ENCODE assay signal across 9 cellular contexts in genomic region chr12:321606-322326, GRCh38. TPM values are rescaled to one million over a fixed set of nuclear protein-coding genes. Genes with fewer than 3 reads are reported as not detected.
A peak's percentile ranks its signal among the peaks of the same experiment; 100 is the strongest.
DNase-seq lines count a peak whose midpoint lies in the region; ATAC-seq lines count a peak whose summit lies in the region.
"Had no signal": no experiment of that assay in that cellular context is flagged by ENCODE, and none has a peak within 500 bp of the region (broad histone marks: within the 10 kb centered on the region; RNA-seq: fewer than 3 reads in every experiment).

No MANE protein-coding gene starts in this region.

- no peak for ATAC-seq in GM18861 (IDR thresholded peaks at IDR 0.05; ENCODE audit: unreplicated experiment)

- peak; percentile 52 for DNase-seq in DMS53 (lab: John Stamatoyannopoulos, UW)
- peak; percentile 26 for DNase-seq in HuH-7.5 (ENCODE audit: low spot score)
- peak; percentile 16 for DNase-seq in astrocyte of the hippocampus (ENCODE audit: low read depth, low spot score)
- DNase-seq in lung microvascular endothelial cell (ENCODE audit: low read depth in 2 of 2), result peak; percentile 7 to 43
- DNase-seq in LoVo (ENCODE audit: low spot score), result no peak
- no peak for DNase-seq in superior temporal gyrus (ENCODE audit: extremely low spot score)
- DNase-seq: stimulated activated CD4-positive, alpha-beta T cell treated with anti-CD3 and anti-CD28 coated beads, Interleukin-2, amount 100 ng/mL, for 48 hours had no signal

RNA-seq across cellular contexts. Expression of gene SLC6A13, which starts 59.1 kb away (rescaled TPM):
- total RNA-seq in lung microvascular endothelial cell, result not detected in 2 replicates
- total RNA-seq: mononuclear cell had no signal

Comparison
In these comparisons a context has a peak if more than half of its experiments do, and no peak if none do; other contexts are left out.
1. DNase-seq: peak in DMS53 (single experiment), HuH-7.5 (single experiment), astrocyte of the hippocampus (single experiment) and lung microvascular endothelial cell (2 of 2); none in LoVo (single experiment) and superior temporal gyrus (single experiment).